In the genomic region with DNA sequence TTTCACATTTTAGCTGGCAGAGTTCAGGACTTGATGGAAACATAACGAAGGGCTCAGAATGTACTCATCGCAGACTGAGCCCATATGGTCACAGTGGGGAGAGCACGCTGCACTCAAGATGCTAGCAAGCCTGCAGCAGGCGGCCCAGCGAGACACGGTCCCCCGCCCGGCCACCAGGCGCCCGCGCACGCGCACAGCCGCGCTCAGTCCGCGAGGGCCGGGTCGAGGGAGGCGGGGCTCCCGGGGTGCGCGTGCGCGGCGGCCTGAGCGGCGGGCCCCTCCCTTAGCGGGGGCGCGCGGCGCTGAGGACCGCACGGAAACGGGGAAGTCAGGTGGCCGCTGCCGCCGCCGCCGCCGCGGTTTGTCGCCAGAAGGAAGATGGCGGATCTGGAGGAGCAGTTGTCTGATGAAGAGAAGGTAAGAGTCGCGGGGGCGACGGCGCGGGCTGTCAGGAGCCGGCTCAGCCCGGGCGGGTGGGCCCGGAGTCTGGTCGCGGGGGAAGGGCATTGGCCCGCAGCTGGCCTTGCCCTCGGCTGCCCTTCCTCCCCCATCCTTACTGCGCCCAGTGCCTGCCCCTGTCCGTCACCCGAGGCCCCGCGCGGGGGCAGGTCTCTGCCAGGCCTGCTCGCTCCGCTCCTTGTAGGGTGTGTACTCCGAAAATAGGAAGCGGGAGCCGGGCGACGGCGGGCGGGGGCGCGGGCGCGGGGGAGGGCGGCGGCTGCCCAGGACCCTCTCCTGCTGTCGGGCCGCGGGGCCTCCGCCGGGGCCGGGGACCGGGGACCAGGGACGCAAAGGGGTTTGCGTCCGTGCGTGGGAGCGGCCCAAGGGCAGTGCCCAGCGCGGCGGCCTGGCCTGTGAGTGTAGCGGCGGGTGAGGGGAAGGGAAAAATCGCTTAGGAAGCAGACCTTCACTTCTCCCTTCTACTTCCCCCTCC, we compare ENCODE assay signal across 1 cellular context.
A peak's percentile ranks its signal among the peaks of the same experiment; 100 is the strongest.
TF ChIP-seq lines count a peak whose summit lies in the region.

TSS of gene CAPZA2 (plus strand) at position 354 of the 934 bp plus-strand sequence. CDS start at position 379, 25 bp downstream.

TF ChIP-seq in K562, 482 proteins besides CTCF, POLR2A, EP300 and RAD21 (continued from another document and continues in another):
- TF ChIP-seq, protein P1, sequence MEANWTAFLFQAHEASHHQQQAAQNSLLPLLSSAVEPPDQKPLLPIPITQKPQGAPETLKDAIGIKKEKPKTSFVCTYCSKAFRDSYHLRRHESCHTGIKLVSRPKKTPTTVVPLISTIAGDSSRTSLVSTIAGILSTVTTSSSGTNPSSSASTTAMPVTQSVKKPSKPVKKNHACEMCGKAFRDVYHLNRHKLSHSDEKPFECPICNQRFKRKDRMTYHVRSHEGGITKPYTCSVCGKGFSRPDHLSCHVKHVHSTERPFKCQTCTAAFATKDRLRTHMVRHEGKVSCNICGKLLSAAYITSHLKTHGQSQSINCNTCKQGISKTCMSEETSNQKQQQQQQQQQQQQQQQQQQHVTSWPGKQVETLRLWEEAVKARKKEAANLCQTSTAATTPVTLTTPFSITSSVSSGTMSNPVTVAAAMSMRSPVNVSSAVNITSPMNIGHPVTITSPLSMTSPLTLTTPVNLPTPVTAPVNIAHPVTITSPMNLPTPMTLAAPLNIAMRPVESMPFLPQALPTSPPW (CRISPR knock-in tag; IDR thresholded peaks at IDR 0.05) = peak; percentile 99
- TF ChIP-seq ZBTB26 (CRISPR knock-in tag; IDR thresholded peaks at IDR 0.05) (no peak), ATF3 (IDR thresholded peaks at IDR 0.05) (no peak), ATF3 (CRISPR knock-in tag; conservative IDR thresholded peaks at IDR 0.05) (no peak), TBP (optimal IDR thresholded peaks at IDR 0.05; ENCODE audit: low read depth, low read length) (peak; percentile 92), BCOR (IDR thresholded peaks at IDR 0.05) (no peak), CC2D1A (IDR thresholded peaks at IDR 0.05) (no peak), ZNF197 (CRISPR knock-in tag; IDR thresholded peaks at IDR 0.05; ENCODE audit: low read depth) (0 out of 2 replicates have a peak, but pooled peaks have one; percentile 53), YY1 (IDR thresholded peaks at IDR 0.05; ENCODE audit: borderline replicate concordance in 1 of 3, control insufficient read depth in 1 of 3, extremely low read depth in 1 of 3, insufficient read depth in 3 of 3, insufficient read length in 1 of 3, insufficient replicate concordance in 2 of 3, low read depth in 1 of 3, low read length in 2 of 3) (peak; percentile 82 to 98 (median 96)), ZBTB17 (CRISPR knock-in tag; IDR thresholded peaks at IDR 0.05) (peak; percentile 31; the same call in 1 of the 2 replicates), LCOR (CRISPR knock-in tag; IDR thresholded peaks at IDR 0.05) (peak; percentile 70), ELF2 (CRISPR knock-in tag; IDR thresholded peaks at IDR 0.05) (peak; percentile 64; the same call in 1 of the 2 replicates), ZNF830 (CRISPR knock-in tag; IDR thresholded peaks at IDR 0.05) (0 out of 2 replicates have a peak, but pooled peaks have one; percentile 75), NCOA6 (IDR thresholded peaks at IDR 0.05) (no peak), POLR2AphosphoS2 (IDR thresholded peaks at IDR 0.05; ENCODE audit: low read length) (peak; percentile 50; the same call in 1 of the 2 replicates), MAFG (tag; conservative IDR thresholded peaks at IDR 0.05) (no peak), ZC3H8 (IDR thresholded peaks at IDR 0.05) (peak; percentile 79; the same call in 1 of the 2 replicates), PBX2 (CRISPR knock-in tag; IDR thresholded peaks at IDR 0.05; ENCODE audit: low read depth) (peak; percentile 42; the same call in 1 of the 2 replicates), PBX2 (tag; conservative IDR thresholded peaks at IDR 0.05; ENCODE audit: low read depth) (no peak), BRD4 (IDR thresholded peaks at IDR 0.05) (peak; percentile 81), CCNT2 (IDR thresholded peaks at IDR 0.05; ENCODE audit: borderline replicate concordance, extremely low read depth, insufficient read length, low read depth, low read length) (peak; percentile 92), POLR2H (tag; IDR thresholded peaks at IDR 0.05; ENCODE audit: low read depth) (peak; percentile 55), FOXK2 (conservative IDR thresholded peaks at IDR 0.05 in 1 of 2, IDR thresholded peaks at IDR 0.05 in 1 of 2; ENCODE audit: low read depth in 2 of 2) (no peak), RBM22 (IDR thresholded peaks at IDR 0.05; ENCODE audit: low read depth, low read length, poor library complexity, severe bottlenecking) (peak; percentile 62), ARID3A (IDR thresholded peaks at IDR 0.05; ENCODE audit: borderline replicate concordance, low read depth, low read length) (no peak), SMAD3 (CRISPR knock-in tag; conservative IDR thresholded peaks at IDR 0.05) (no peak; the same call in 1 of the 2 replicates), LEF1 (IDR thresholded peaks at IDR 0.05) (no peak), ETV6 (IDR thresholded peaks at IDR 0.05; ENCODE audit: borderline replicate concordance in 1 of 2, low read depth in 2 of 2, low read length in 1 of 2) (0 out of 4 replicates have a peak, but pooled peaks of 1 of the 2 experiments have one; percentile 13), ETV6 (CRISPR knock-in tag; IDR thresholded peaks at IDR 0.05; ENCODE audit: borderline replicate concordance) (peak; percentile 17; the same call in 1 of the 2 replicates), ETS1 (conservative IDR thresholded peaks at IDR 0.05; ENCODE audit: control insufficient read depth, low read depth, low read length) (peak; percentile 79; the same call in 1 of the 2 replicates), ZNF165 (CRISPR knock-in tag; IDR thresholded peaks at IDR 0.05; ENCODE audit: borderline replicate concordance) (peak; percentile 22; the same call in 1 of the 2 replicates), SRSF7 (optimal IDR thresholded peaks at IDR 0.05; ENCODE audit: low read depth, low read length) (no peak), ZNF274 (IDR thresholded peaks at IDR 0.05; ENCODE audit: borderline replicate concordance, low read depth, low read length) (no peak), NBN (IDR thresholded peaks at IDR 0.05; ENCODE audit: low read depth) (peak; percentile 30), L3MBTL2 (IDR thresholded peaks at IDR 0.05) (peak; percentile 94), ZNF217 (CRISPR knock-in tag; IDR thresholded peaks at IDR 0.05) (no peak), ZNF395 (CRISPR knock-in tag; IDR thresholded peaks at IDR 0.05) (peak; percentile 73), NR4A1 (CRISPR knock-in tag; IDR thresholded peaks at IDR 0.05) (no peak), NR4A1 (tag; IDR thresholded peaks at IDR 0.05) (peak; percentile 81; the same call in 1 of the 2 replicates), KDM4B (IDR thresholded peaks at IDR 0.05; ENCODE audit: borderline replicate concordance in 2 of 2, low read depth in 1 of 2) (peak in 1 of 2 experiments; percentile 74; a peak in 1 of 4 replicates), PCBP1 (IDR thresholded peaks at IDR 0.05; ENCODE audit: low read depth, low read length, poor library complexity, severe bottlenecking) (peak; percentile 70), POLR3G (IDR thresholded peaks at IDR 0.05; ENCODE audit: extremely low read depth, insufficient read length, insufficient replicate concordance) (no peak)
- TF ChIP-seq, protein P2, sequence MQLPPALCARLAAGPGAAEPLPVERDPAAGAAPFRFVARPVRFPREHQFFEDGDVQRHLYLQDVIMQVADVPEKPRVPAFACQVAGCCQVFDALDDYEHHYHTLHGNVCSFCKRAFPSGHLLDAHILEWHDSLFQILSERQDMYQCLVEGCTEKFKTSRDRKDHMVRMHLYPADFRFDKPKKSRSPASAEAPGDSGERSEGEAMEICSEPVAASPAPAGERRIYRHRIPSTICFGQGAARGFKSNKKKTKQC (CRISPR knock-in tag; IDR thresholded peaks at IDR 0.05) = peak; percentile 85
- TF ChIP-seq, protein P3, sequence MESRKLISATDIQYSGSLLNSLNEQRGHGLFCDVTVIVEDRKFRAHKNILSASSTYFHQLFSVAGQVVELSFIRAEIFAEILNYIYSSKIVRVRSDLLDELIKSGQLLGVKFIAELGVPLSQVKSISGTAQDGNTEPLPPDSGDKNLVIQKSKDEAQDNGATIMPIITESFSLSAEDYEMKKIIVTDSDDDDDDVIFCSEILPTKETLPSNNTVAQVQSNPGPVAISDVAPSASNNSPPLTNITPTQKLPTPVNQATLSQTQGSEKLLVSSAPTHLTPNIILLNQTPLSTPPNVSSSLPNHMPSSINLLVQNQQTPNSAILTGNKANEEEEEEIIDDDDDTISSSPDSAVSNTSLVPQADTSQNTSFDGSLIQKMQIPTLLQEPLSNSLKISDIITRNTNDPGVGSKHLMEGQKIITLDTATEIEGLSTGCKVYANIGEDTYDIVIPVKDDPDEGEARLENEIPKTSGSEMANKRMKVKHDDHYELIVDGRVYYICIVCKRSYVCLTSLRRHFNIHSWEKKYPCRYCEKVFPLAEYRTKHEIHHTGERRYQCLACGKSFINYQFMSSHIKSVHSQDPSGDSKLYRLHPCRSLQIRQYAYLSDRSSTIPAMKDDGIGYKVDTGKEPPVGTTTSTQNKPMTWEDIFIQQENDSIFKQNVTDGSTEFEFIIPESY (CRISPR knock-in tag; IDR thresholded peaks at IDR 0.05) = peak; percentile 84
- TF ChIP-seq, protein P4, sequence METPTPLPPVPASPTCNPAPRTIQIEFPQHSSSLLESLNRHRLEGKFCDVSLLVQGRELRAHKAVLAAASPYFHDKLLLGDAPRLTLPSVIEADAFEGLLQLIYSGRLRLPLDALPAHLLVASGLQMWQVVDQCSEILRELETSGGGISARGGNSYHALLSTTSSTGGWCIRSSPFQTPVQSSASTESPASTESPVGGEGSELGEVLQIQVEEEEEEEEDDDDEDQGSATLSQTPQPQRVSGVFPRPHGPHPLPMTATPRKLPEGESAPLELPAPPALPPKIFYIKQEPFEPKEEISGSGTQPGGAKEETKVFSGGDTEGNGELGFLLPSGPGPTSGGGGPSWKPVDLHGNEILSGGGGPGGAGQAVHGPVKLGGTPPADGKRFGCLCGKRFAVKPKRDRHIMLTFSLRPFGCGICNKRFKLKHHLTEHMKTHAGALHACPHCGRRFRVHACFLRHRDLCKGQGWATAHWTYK (CRISPR knock-in tag; IDR thresholded peaks at IDR 0.05) = peak; percentile 56; the same call in 1 of the 2 replicates
